Comparison of ENCODE assay signal across 21 cellular contexts in the genomic region with DNA sequence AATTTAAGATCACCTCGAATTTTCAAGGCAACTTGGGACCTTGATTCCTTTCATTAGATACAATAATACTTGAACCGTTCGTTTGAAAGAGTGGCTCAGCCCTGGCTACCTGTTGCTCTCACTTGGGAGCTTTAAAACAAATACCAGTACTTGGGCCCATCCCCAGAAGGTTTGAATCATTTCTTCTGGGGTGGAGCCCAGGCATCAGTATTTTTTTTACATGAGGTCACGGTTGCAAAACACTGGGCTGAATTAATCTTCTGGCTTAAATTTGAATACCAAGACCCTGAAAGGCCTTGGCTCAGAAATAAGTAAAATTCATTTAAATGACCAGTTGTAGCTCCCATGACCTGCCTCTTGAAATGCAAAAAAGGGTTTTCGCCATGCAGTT.
DNase-seq lines count a peak whose midpoint lies in the region; ATAC-seq and TF ChIP-seq lines count a peak whose summit lies in the region.
"Had no signal": no experiment of that assay in that cellular context is flagged by ENCODE, and none has a peak within 500 bp of the region (broad histone marks: within the 10 kb centered on the region; RNA-seq: fewer than 3 reads in every experiment).

No MANE protein-coding gene starts in this region.

- H3K27me3 ChIP-seq in psoas muscle (ENCODE audit: insufficient read depth in 3 of 3, low read length in 2 of 3) = no peaks in the 10 kb centered on the region
- H3K27me3 ChIP-seq: brain microvascular endothelial cell, Peyer's patch, suprapubic skin had no signal

- no peaks in the 10 kb centered on the region for H3K36me3 ChIP-seq in psoas muscle (ENCODE audit: insufficient read depth in 1 of 2, low read depth in 1 of 2)
- H3K36me3 ChIP-seq: brain microvascular endothelial cell, Peyer's patch, suprapubic skin had no signal

- no peaks in the 10 kb centered on the region for H3K9me3 Mint-ChIP-seq in stimulated activated naive B cell treated with anti-CD40 and anti-IgM and Interleukin-4, amounts not matched to agents 10 μg/mL and 1 μg/mL and 100 μg/mL, for 72 hours
- H3K9me3 Mint-ChIP-seq: activated CD4-positive, alpha-beta T cell treated with anti-CD3 and anti-CD28 coated beads, Interleukin-2, amount 10 ng/mL, durations not matched to agents 7 days and 5 days; activated T-cell treated with anti-CD3 and anti-CD28 coated beads, Interleukin-2, amount 50 U/mL, for 4 hours; CD8-positive, alpha-beta T cell; immature natural killer cell; WTC11 had no signal

- DNase-seq in Right ventricle myocardium inferior (ENCODE audit: missing footprints) = no peak
- no peak for DNase-seq in cardiac septum (ENCODE audit: low spot score)
- DNase-seq in fibroblast of the conjunctiva (ENCODE audit: low read depth) = peak; percentile 69
- no peak for DNase-seq in psoas muscle
- no peak for DNase-seq in NOMO-1 treated with dmso at 0.1 percent for 144 hours (lab: John Stamatoyannopoulos, UW; ENCODE audit: unreplicated experiment)
- DNase-seq in stimulated activated naive B cell treated with anti-CD40 and anti-IgM and Interleukin-4, amounts not matched to agents 10 μg/mL and 1 μg/mL and 100 μg/mL, for 72 hours = no peak
- DNase-seq: activated T-cell treated with anti-CD3 and anti-CD28 coated beads, Interleukin-2, amount 50 U/mL, for 4 hours; CD8-positive, alpha-beta T cell; NCI-H187 treated with DMSO at 0.1 percent for 48 hours; NCI-H526 treated with DMSO at 0.1 percent for 48 hours; Peyer's patch; T-helper 9 cell had no signal

- H3K4me1 ChIP-seq in psoas muscle = peaks cover 47% of the 10 kb centered on the region

- peak overlapping the region; percentile 48 for H3K27ac ChIP-seq in psoas muscle
- H3K27ac ChIP-seq: 22Rv1, brain microvascular endothelial cell, suprapubic skin had no signal

- no peaks in the 10 kb centered on the region for H3K36me3 Mint-ChIP-seq in stimulated activated naive B cell treated with anti-CD40 and anti-IgM and Interleukin-4, amounts not matched to agents 10 μg/mL and 1 μg/mL and 100 μg/mL, for 72 hours
- H3K36me3 Mint-ChIP-seq: CD8-positive, alpha-beta T cell; immature natural killer cell; WTC11 had no signal

- no peak overlapping the region for H3K4me3 ChIP-seq in psoas muscle
- H3K4me3 ChIP-seq: Peyer's patch, suprapubic skin had no signal

- 49 to 75% (median 66%) methylated on average over 5 of the region's 5 CpGs for WGBS in psoas muscle, 3 donors

- no peaks in the 10 kb centered on the region for H3K9me3 ChIP-seq in psoas muscle
- H3K9me3 ChIP-seq: Peyer's patch, suprapubic skin had no signal

- no peak overlapping the region for H3K27ac Mint-ChIP-seq in stimulated activated naive B cell treated with anti-CD40 and anti-IgM and Interleukin-4, amounts not matched to agents 10 μg/mL and 1 μg/mL and 100 μg/mL, for 72 hours
- H3K27ac Mint-ChIP-seq: activated CD4-positive, alpha-beta T cell treated with anti-CD3 and anti-CD28 coated beads, Interleukin-2, amount 10 ng/mL, durations not matched to agents 7 days and 5 days; B cell; CD8-positive, alpha-beta T cell; immature natural killer cell; WTC11 had no signal

- no peak for TF ChIP-seq CTCF in psoas muscle (IDR thresholded peaks at IDR 0.05)

- no peak overlapping the region for H3K4me3 Mint-ChIP-seq in stimulated activated naive B cell treated with anti-CD40 and anti-IgM and Interleukin-4, amounts not matched to agents 10 μg/mL and 1 μg/mL and 100 μg/mL, for 72 hours
- H3K4me3 Mint-ChIP-seq: activated CD4-positive, alpha-beta T cell treated with anti-CD3 and anti-CD28 coated beads, Interleukin-2, amount 10 ng/mL, durations not matched to agents 7 days and 5 days; activated T-cell treated with anti-CD3 and anti-CD28 coated beads, Interleukin-2, amount 50 U/mL, for 4 hours; B cell; CD8-positive, alpha-beta T cell; immature natural killer cell; WTC11 had no signal

- ATAC-seq in Right ventricle myocardium inferior (peak; percentile 47), psoas muscle (no peak), HG02938 (IDR thresholded peaks at IDR 0.05; ENCODE audit: unreplicated experiment) (no peak), GM18505 (IDR thresholded peaks at IDR 0.05; ENCODE audit: unreplicated experiment) (no peak)
- ATAC-seq in stimulated activated naive B cell treated with anti-CD40 and anti-IgM and Interleukin-4, amounts not matched to agents 10 μg/mL and 1 μg/mL and 100 μg/mL, for 72 hours (replicated peaks) = no peak
- ATAC-seq: activated T-cell treated with anti-CD3 and anti-CD28 coated beads, Interleukin-2, amount 50 U/mL, for 4 hours; CD8-positive, alpha-beta T cell had no signal

- TF ChIP-seq POLR2A in GM18505 (IDR thresholded peaks at IDR 0.05; ENCODE audit: borderline replicate concordance, extremely low read depth, insufficient read depth, insufficient read length) = no peak

- intact Hi-C loops in Right ventricle myocardium inferior (cut with DNase I) = loop anchor here (2.0 to 5.0 kb wide), 4 partner anchors 60 to 330 kb away; no protein-coding TSS in a partner anchor
- intact Hi-C loops in cardiac septum (cut with DNase I) = loop anchor here (2.0 to 10.0 kb wide), 3 partner anchors 225 to 332 kb away; no protein-coding TSS in a partner anchor
- intact Hi-C loops in psoas muscle (cut with DNase I) = loop anchor here (5.0 kb wide), 3 partner anchors 60 to 235 kb away; no protein-coding TSS in a partner anchor

- H3K4me1 Mint-ChIP-seq in stimulated activated naive B cell treated with anti-CD40 and anti-IgM and Interleukin-4, amounts not matched to agents 10 μg/mL and 1 μg/mL and 100 μg/mL, for 72 hours = no peaks in the 10 kb centered on the region
- H3K4me1 Mint-ChIP-seq: activated CD4-positive, alpha-beta T cell treated with anti-CD3 and anti-CD28 coated beads, Interleukin-2, amount 10 ng/mL, durations not matched to agents 7 days and 5 days; B cell; immature natural killer cell had no signal

- peaks cover 18 to 21% of the 10 kb centered on the region in 2 donors for H3K27me3 Mint-ChIP-seq in stimulated activated naive B cell treated with anti-CD40 and anti-IgM and Interleukin-4, amounts not matched to agents 10 μg/mL and 1 μg/mL and 100 μg/mL, for 72 hours
